Comparison of ENCODE assay signal across 8 cellular contexts in the genomic region with DNA sequence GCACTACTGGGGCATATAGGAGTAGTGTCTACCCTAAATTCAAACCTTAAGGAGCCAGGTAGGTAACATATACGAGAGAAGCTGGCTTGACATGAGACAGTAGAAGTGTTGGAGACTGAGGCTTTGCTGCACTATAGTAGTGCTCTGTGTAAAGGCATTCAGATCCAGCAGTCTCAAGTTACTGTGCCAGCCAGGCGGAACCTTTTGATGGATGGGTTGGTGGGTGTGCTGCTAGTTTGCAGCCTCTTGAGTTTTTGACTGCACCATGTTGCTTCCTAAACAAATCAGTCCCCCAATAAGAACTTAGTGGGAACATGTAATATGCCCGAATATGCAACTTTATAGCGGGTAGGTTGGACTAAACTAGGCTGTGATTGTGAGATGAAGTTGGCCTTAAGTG. TPM values are rescaled to one million over a fixed set of nuclear protein-coding genes. Genes with fewer than 3 reads are reported as not detected.
A peak's percentile ranks its signal among the peaks of the same experiment; 100 is the strongest.
DNase-seq lines count a peak whose midpoint lies in the region; ATAC-seq and TF ChIP-seq lines count a peak whose summit lies in the region.

No MANE protein-coding gene starts in this region.

- peaks cover 36 to 60% (median 49%) of the 10 kb centered on the region in 4 donors for H3K4me1 ChIP-seq in esophagus muscularis mucosa
- peaks cover 26% of the 10 kb centered on the region for H3K4me1 ChIP-seq in rectal smooth muscle tissue (ENCODE audit: control insufficient read depth, insufficient read depth, low read length)

- no peak for TF ChIP-seq POLR2A in esophagus muscularis mucosa (IDR thresholded peaks at IDR 0.05; ENCODE audit: low read depth)

- DNase-seq in GM12865 (ENCODE audit: low read depth) = no peak
- peak; percentile 74 for DNase-seq in RKO (ENCODE audit: low spot score)
- DNase-seq in esophagus muscularis mucosa (ENCODE audit: extremely low spot score) = no peak
- no peak for DNase-seq in left lobe of liver (ENCODE audit: low spot score)
- DNase-seq in NOMO-1 treated with DMSO at 0.1 percent for 48 hours (lab: John Stamatoyannopoulos, UW; ENCODE audit: unreplicated experiment) = no peak

- H3K9ac ChIP-seq in rectal smooth muscle tissue (ENCODE audit: low read length) = no peak overlapping the region

- no peaks in the 10 kb centered on the region for H3K27me3 ChIP-seq in esophagus muscularis mucosa
- H3K27me3 ChIP-seq in rectal smooth muscle tissue (ENCODE audit: control insufficient read depth, insufficient read depth, low read length) = no peaks in the 10 kb centered on the region

- no peaks in the 10 kb centered on the region for H3K9me3 ChIP-seq in esophagus muscularis mucosa

- no peak for TF ChIP-seq CTCF in GM12865 (IDR thresholded peaks at IDR 0.05; ENCODE audit: insufficient read depth, low read depth, low read length, missing control alignments)
- TF ChIP-seq CTCF in esophagus muscularis mucosa (IDR thresholded peaks at IDR 0.05) = no peak

- intact Hi-C loops in esophagus muscularis mucosa (cut with DNase I) = loop anchor here (5.0 to 10.0 kb wide), 2 partner anchors 63 to 135 kb away; partner anchors contain the start of gene GNE

- TF ChIP-seq EP300 in esophagus muscularis mucosa (IDR thresholded peaks at IDR 0.05) = no peak

- H3K36me3 ChIP-seq in esophagus muscularis mucosa (peaks cover 3 to 19% (median 7%) of the 10 kb centered on the region in 4 donors), rectal smooth muscle tissue (ENCODE audit: control insufficient read depth, insufficient read depth, low read length) (no peaks in the 10 kb centered on the region)

- peak overlapping the region in 1 of 4 donors; percentile 91 for H3K27ac ChIP-seq in esophagus muscularis mucosa (replicated peaks in 1 of 4)
- no peak overlapping the region for H3K27ac ChIP-seq in rectal smooth muscle tissue (ENCODE audit: low read depth, low read length)

- H3K4me3 ChIP-seq in GM12865 (ENCODE audit: low read depth, low read length) (peak overlapping the region; percentile 68), esophagus muscularis mucosa (peak overlapping the region; percentile 82 to 95 (median 92)), rectal smooth muscle tissue (ENCODE audit: low read length) (peak overlapping the region; percentile 91)

- 67% methylated on average over 4 of the region's 4 CpGs for WGBS in esophagus muscularis mucosa

- ATAC-seq in left lobe of liver (no peak), GM19395 (IDR thresholded peaks at IDR 0.05; ENCODE audit: unreplicated experiment) (no peak), GM18517 (IDR thresholded peaks at IDR 0.05; ENCODE audit: unreplicated experiment) (no peak)

RNA-seq across cellular contexts. Expression of gene CLTA, which starts 1.5 kb away (rescaled TPM):
- 100 to 1,000 TPM; 125 to 178 (median 159) TPM for total RNA-seq in esophagus muscularis mucosa
- 61.8 TPM for total RNA-seq in left lobe of liver

RNA-seq across cellular contexts. Expression of gene CCIN, which starts 23.0 kb away (rescaled TPM):
- 1 to 10 TPM in 1 of 4 donors, under 1 TPM in 3; 0.39 to 1.0 (median 0.46) TPM for total RNA-seq in esophagus muscularis mucosa
- not detected for total RNA-seq in left lobe of liver

RNA-seq across cellular contexts. Expression of gene GLIPR2, which starts 55.7 kb away (rescaled TPM):
- 10 to 100 TPM; 51.3 to 84.9 (median 59.6) TPM for total RNA-seq in esophagus muscularis mucosa
- 1.5 TPM for total RNA-seq in left lobe of liver

Comparison
In these comparisons a context has a peak if more than half of its experiments do, and no peak if none do; other contexts are left out.
1. RNA of gene GLIPR2, which starts 55.7 kb away (total RNA-seq): 51.3 to 84.9 TPM in esophagus muscularis mucosa; 1.5 TPM in left lobe of liver (single experiment); every median in the first group is over 10 times any median in the second.
2. Peak in every context shown above with its lines, with median percentiles within 50 percentile points of each other: H3K4me3 ChIP-seq.